Comparison of ENCODE assay signal across 8 cellular contexts in the genomic region with DNA sequence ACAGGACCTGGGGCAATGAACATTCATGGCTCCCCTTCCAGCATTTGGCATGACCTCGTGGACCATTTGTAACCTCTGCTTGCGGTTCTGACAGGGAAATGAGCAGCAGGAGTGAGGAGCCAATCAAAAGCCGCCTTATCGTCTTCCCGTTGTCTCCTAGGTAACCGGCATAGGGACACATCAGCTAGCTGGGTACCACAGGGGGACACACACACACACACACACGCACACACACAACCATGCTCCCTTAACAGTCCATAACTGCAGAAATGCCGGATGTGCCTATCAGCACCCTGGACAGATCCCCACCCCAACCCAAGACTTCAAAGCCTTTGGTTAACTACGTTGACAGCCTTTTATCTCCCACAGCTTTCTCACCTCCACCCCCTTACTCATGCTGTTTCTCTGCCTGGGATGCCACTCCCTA. TPM values are rescaled to one million over a fixed set of nuclear protein-coding genes. Genes with fewer than 3 reads are reported as not detected.
DNase-seq lines count a peak whose midpoint lies in the region; ATAC-seq, FAIRE-seq and TF ChIP-seq lines count a peak whose summit lies in the region.

No MANE protein-coding gene starts in this region.

- DNase-seq in GM20000 (ENCODE audit: low spot score) (peak; percentile 74), RPMI8226 (peak; percentile 63), HepG2 (ENCODE audit: low spot score) (no peak), NCI-H510A treated with DMSO at 0.1 percent for 48 hours (lab: John Stamatoyannopoulos, UW) (no peak), D721Med (ENCODE audit: insufficient read length, low spot score) (no peak)
- DNase-seq in activated naive CD8-positive, alpha-beta T cell treated with anti-CD3 and anti-CD28 coated beads, Interleukin-2, amount 10 ng/mL, durations not matched to agents 7 days and 5 days: peak; percentile 76

- no peak overlapping the region for H3K27ac Mint-ChIP-seq in activated naive CD8-positive, alpha-beta T cell treated with anti-CD3 and anti-CD28 coated beads, Interleukin-2, amount 10 ng/mL, durations not matched to agents 7 days and 5 days

- H4K20me1 ChIP-seq in HepG2 (ENCODE audit: insufficient read depth, low read length): no peaks in the 10 kb centered on the region; the same call in 1 of the 2 replicates

- H3K36me3 Mint-ChIP-seq in activated naive CD8-positive, alpha-beta T cell treated with anti-CD3 and anti-CD28 coated beads, Interleukin-2, amount 10 ng/mL, durations not matched to agents 7 days and 5 days: no peaks in the 10 kb centered on the region

- H3K27me3 Mint-ChIP-seq in activated naive CD8-positive, alpha-beta T cell treated with anti-CD3 and anti-CD28 coated beads, Interleukin-2, amount 10 ng/mL, durations not matched to agents 7 days and 5 days: peaks cover 35% of the 10 kb centered on the region

- no peaks in the 10 kb centered on the region for H3K79me2 ChIP-seq in HepG2 (ENCODE audit: insufficient read depth, low read length)

- H3K4me2 ChIP-seq in HepG2 (ENCODE audit: low read depth, low read length): no peak overlapping the region

- no peak for TF ChIP-seq RAD21 in HepG2 (CRISPR knock-in tag; IDR thresholded peaks at IDR 0.05)

- H3K4me3 Mint-ChIP-seq in activated naive CD8-positive, alpha-beta T cell treated with anti-CD3 and anti-CD28 coated beads, Interleukin-2, amount 10 ng/mL, durations not matched to agents 7 days and 5 days: no peak overlapping the region

- FAIRE-seq in HepG2 (lab: Jason Lieb, UNC): no peak
- no peak for FAIRE-seq in D721Med (lab: Jason Lieb, UNC)

- ATAC-seq in activated naive CD8-positive, alpha-beta T cell treated with anti-CD3 and anti-CD28 coated beads, Interleukin-2, amount 10 ng/mL, durations not matched to agents 7 days and 5 days (ENCODE audit: low read depth): peak; percentile 79
- no peak for ATAC-seq in HepG2
- no peak for ATAC-seq in GM21723 (IDR thresholded peaks at IDR 0.05; ENCODE audit: unreplicated experiment)
- ATAC-seq in GM21381 (IDR thresholded peaks at IDR 0.05; ENCODE audit: unreplicated experiment): no peak

- no peak overlapping the region for H3K9ac ChIP-seq in HepG2 (ENCODE audit: insufficient read depth, low read depth, low read length)

- peaks cover 3 to 20% of the 10 kb centered on the region in 2 experiments; a peak in 3 of 5 replicates for H3K27me3 ChIP-seq in HepG2 (ENCODE audit: control insufficient read depth in 1 of 2, insufficient read depth in 2 of 2, low read length in 2 of 2)

- intact Hi-C loops in HepG2 (cut with micrococcal nuclease; ENCODE audit: unreplicated experiment): no loop called here

- H2AFZ ChIP-seq in HepG2 (ENCODE audit: low read length): no peak overlapping the region

- in situ Hi-C loops in HepG2 (cut with HindIII; ENCODE audit: extremely low pct_ligation_motif_present, low pct_unique_long_range_greater_than_20kb): no loop called here

- TF ChIP-seq EP300 in HepG2 (IDR thresholded peaks at IDR 0.05; ENCODE audit: low read depth in 2 of 2, low read length in 2 of 2) (no peak), HepG2 (CRISPR knock-in tag; IDR thresholded peaks at IDR 0.05; ENCODE audit: borderline replicate concordance) (no peak)

- CTCF ChIA-PET in HepG2 (lab: Yijun Ruan, JAX; ENCODE audit: low intra/inter-chr PET ratio, low total read pairs): no interaction called here

- no peak for TF ChIP-seq CTCF in GM20000 (IDR thresholded peaks at IDR 0.05; ENCODE audit: extremely low read depth, missing control alignments)
- TF ChIP-seq CTCF in HepG2 (CRISPR knock-in tag; IDR thresholded peaks at IDR 0.05): no peak
- TF ChIP-seq CTCF in D721Med (IDR thresholded peaks at IDR 0.05; ENCODE audit: insufficient read depth, missing control alignments): no peak

- POLR2A ChIA-PET in activated naive CD8-positive, alpha-beta T cell treated with anti-CD3 and anti-CD28 coated beads, Interleukin-2, amount 10 ng/mL, durations not matched to agents 7 days and 5 days (lab: Charles Lee): no interaction called here
- POLR2A ChIA-PET in HepG2 (lab: Yijun Ruan, JAX): no interaction called here

- H3K9me3 ChIP-seq in HepG2 (ENCODE audit: low read length): no peaks in the 10 kb centered on the region

- no TSS peak for BruUV-seq in HepG2 (replicated peaks; lab: Mats Ljungman, UMichigan)

- no peaks in the 10 kb centered on the region for H3K9me3 Mint-ChIP-seq in activated naive CD8-positive, alpha-beta T cell treated with anti-CD3 and anti-CD28 coated beads, Interleukin-2, amount 10 ng/mL, durations not matched to agents 7 days and 5 days

- no peaks in the 10 kb centered on the region for H3K36me3 ChIP-seq in HepG2 (replicated peaks in 1 of 2; ENCODE audit: control insufficient read depth in 1 of 2, insufficient read depth in 2 of 2, low read length in 2 of 2)

- 21% methylated on average over 7 of the region's 9 CpGs for WGBS in HepG2 (ENCODE audit: low lambda C conversion rate)

- no peak overlapping the region for H3K4me3 ChIP-seq in HepG2 (replicated peaks in 1 of 3; ENCODE audit: insufficient read depth in 1 of 3, low read depth in 2 of 3, low read length in 3 of 3)

- H3K27ac ChIP-seq in HepG2 (ENCODE audit: extremely low read length, insufficient read depth, low read length): no peak overlapping the region

- H3K4me1 ChIP-seq in HepG2 (ENCODE audit: insufficient read depth, low read length): 0 out of 2 replicates have a peak, but pooled peaks cover 9% of the 10 kb centered on the region

- H3K4me1 Mint-ChIP-seq in activated naive CD8-positive, alpha-beta T cell treated with anti-CD3 and anti-CD28 coated beads, Interleukin-2, amount 10 ng/mL, durations not matched to agents 7 days and 5 days: peaks cover 8% of the 10 kb centered on the region

- TF ChIP-seq POLR2A in HepG2 (IDR thresholded peaks at IDR 0.05; ENCODE audit: insufficient read depth in 1 of 2, low read depth in 2 of 2, low read length in 2 of 2): no peak

TF ChIP-seq in HepG2, 621 proteins besides CTCF, POLR2A, EP300 and RAD21 (continues in another document):
- no peak for TF ChIP-seq SAFB2 (CRISPR knock-in tag; IDR thresholded peaks at IDR 0.05; ENCODE audit: borderline replicate concordance, low read depth)
- TF ChIP-seq ELF3 (CRISPR knock-in tag; IDR thresholded peaks at IDR 0.05): 0 out of 2 replicates have a peak, but pooled peaks have one; percentile 30
- 0 out of 2 replicates have a peak, but pooled peaks have one; percentile 34 for TF ChIP-seq ZNF232 (CRISPR knock-in tag; IDR thresholded peaks at IDR 0.05; ENCODE audit: borderline replicate concordance)
- TF ChIP-seq AHR (CRISPR knock-in tag; IDR thresholded peaks at IDR 0.05): no peak

RNA-seq across cellular contexts. Expression of a gene that starts 53.4 kb away (rescaled TPM):
- 10 to 100 TPM; 28.3 to 28.8 TPM for total RNA-seq in activated naive CD8-positive, alpha-beta T cell treated with anti-CD3 and anti-CD28 coated beads, Interleukin-2, amount 10 ng/mL, durations not matched to agents 7 days and 5 days
- total RNA-seq in HepG2 (2016; rRNA removed; fragmentation: Illumina TruSeq; extraction: Trizol): 11.0 and 12.4 TPM in 2 replicates
- total RNA-seq in HepG2 (2016; cell fraction: cytosol; rRNA removed; fragmentation: Illumina TruSeq; extraction: Trizol; ENCODE audit: low read depth): 1.1 and 1.3 TPM in 2 replicates
- total RNA-seq in HepG2 (2016; cell fraction: insoluble cytoplasmic fraction; rRNA removed; fragmentation: Illumina TruSeq; extraction: Trizol): 10.0 and 11.0 TPM in 2 replicates
- 2.5 and 2.8 TPM in 2 replicates for total RNA-seq in HepG2 (2016; cell fraction: membrane; rRNA removed; fragmentation: Illumina TruSeq; extraction: Trizol)
- total RNA-seq in HepG2 (2016; cell fraction: nucleus; rRNA removed; fragmentation: Illumina TruSeq; extraction: Trizol): 18.2 and 18.6 TPM in 2 replicates
- polyA plus RNA-seq in HepG2 (2011; rRNA removed): 4.5 and 5.4 TPM in 2 replicates
- polyA plus RNA-seq in HepG2 (2011; cell fraction: cytosol; rRNA removed): 2.7 and 3.4 TPM in 2 replicates
- polyA plus RNA-seq in HepG2 (2011; cell fraction: nucleus; rRNA removed): 11.4 and 15.7 TPM in 2 replicates
- polyA plus RNA-seq in HepG2 (2012): 10.8 and 13.5 TPM in 2 replicates
- polyA plus RNA-seq in HepG2 (2016; cell fraction: cytosol; fragmentation: Illumina TruSeq; extraction: Trizol; ENCODE audit: low read depth): 1.2 and 1.6 TPM in 2 replicates
- 15.5 and 17.8 TPM in 2 replicates for polyA plus RNA-seq in HepG2 (2016; cell fraction: insoluble cytoplasmic fraction; fragmentation: Illumina TruSeq; extraction: Trizol; ENCODE audit: low read depth)
- polyA plus RNA-seq in HepG2 (2016; cell fraction: membrane; fragmentation: Illumina TruSeq; extraction: Trizol; ENCODE audit: low read depth): 2.6 and 3.0 TPM in 2 replicates
- 21.4 and 21.8 TPM in 2 replicates for polyA plus RNA-seq in HepG2 (2016; cell fraction: nucleus; fragmentation: Illumina TruSeq; extraction: Trizol; ENCODE audit: insufficient read depth, low read depth)
- 4.1 and 5.1 TPM in 2 replicates for polyA minus RNA-seq in HepG2 (2011; rRNA and poly(A)+ RNA removed; ENCODE audit: low replicate concordance)
- 3.6 and 4.7 TPM in 2 replicates for polyA minus RNA-seq in HepG2 (2011; cell fraction: cytosol; rRNA and poly(A)+ RNA removed)
- 20.6 and 21.2 TPM in 2 replicates for polyA minus RNA-seq in HepG2 (2011; cell fraction: nucleus; rRNA and poly(A)+ RNA removed)

RNA-seq across cellular contexts. Expression of a gene that starts 58.0 kb away (rescaled TPM):
- total RNA-seq in activated naive CD8-positive, alpha-beta T cell treated with anti-CD3 and anti-CD28 coated beads, Interleukin-2, amount 10 ng/mL, durations not matched to agents 7 days and 5 days: not detected
- total RNA-seq in HepG2 (2016; rRNA removed; fragmentation: Illumina TruSeq; extraction: Trizol): 0.08 and 0.24 TPM in 2 replicates
- total RNA-seq in HepG2 (2016; cell fraction: cytosol; rRNA removed; fragmentation: Illumina TruSeq; extraction: Trizol; ENCODE audit: low read depth): 0.09 and 0.10 TPM in 2 replicates
- 0.26 TPM in 1 of 2 replicates, not detected in the other for total RNA-seq in HepG2 (2016; cell fraction: insoluble cytoplasmic fraction; rRNA removed; fragmentation: Illumina TruSeq; extraction: Trizol)
- total RNA-seq in HepG2 (2016; cell fraction: membrane; rRNA removed; fragmentation: Illumina TruSeq; extraction: Trizol): 0.09 and 0.55 TPM in 2 replicates
- 0.25 and 0.53 TPM in 2 replicates for total RNA-seq in HepG2 (2016; cell fraction: nucleus; rRNA removed; fragmentation: Illumina TruSeq; extraction: Trizol)
- 0.11 and 0.14 TPM in 2 replicates for polyA plus RNA-seq in HepG2 (2011; rRNA removed)
- polyA plus RNA-seq in HepG2 (2011; cell fraction: cytosol; rRNA removed): 0.01 and 0.03 TPM in 2 replicates
- polyA plus RNA-seq in HepG2 (2011; cell fraction: nucleus; rRNA removed): 0.36 and 0.40 TPM in 2 replicates
- polyA plus RNA-seq in HepG2 (2012): 0.12 TPM in 2 replicates
- polyA plus RNA-seq in HepG2 (2016; cell fraction: cytosol; fragmentation: Illumina TruSeq; extraction: Trizol; ENCODE audit: low read depth): 0.02 and 0.08 TPM in 2 replicates
- polyA plus RNA-seq in HepG2 (2016; cell fraction: insoluble cytoplasmic fraction; fragmentation: Illumina TruSeq; extraction: Trizol; ENCODE audit: low read depth): not detected in 2 replicates
- 0.14 and 0.16 TPM in 2 replicates for polyA plus RNA-seq in HepG2 (2016; cell fraction: membrane; fragmentation: Illumina TruSeq; extraction: Trizol; ENCODE audit: low read depth)
- polyA plus RNA-seq in HepG2 (2016; cell fraction: nucleus; fragmentation: Illumina TruSeq; extraction: Trizol; ENCODE audit: insufficient read depth, low read depth): 0.56 and 0.57 TPM in 2 replicates
- 0.04 and 0.58 TPM in 2 replicates for polyA minus RNA-seq in HepG2 (2011; rRNA and poly(A)+ RNA removed; ENCODE audit: low replicate concordance)
- not detected in 2 replicates for polyA minus RNA-seq in HepG2 (2011; cell fraction: cytosol; rRNA and poly(A)+ RNA removed)
- polyA minus RNA-seq in HepG2 (2011; cell fraction: nucleus; rRNA and poly(A)+ RNA removed): 0.12 and 0.26 TPM in 2 replicates

Comparison
In these comparisons a context has a peak if more than half of its experiments do, and no peak if none do; other contexts are left out.
1. DNase-seq: peak in GM20000 (single experiment), RPMI8226 (single experiment) and activated naive CD8-positive, alpha-beta T cell treated with anti-CD3 and anti-CD28 coated beads, Interleukin-2, amount 10 ng/mL, durations not matched to agents 7 days and 5 days (single experiment); none in HepG2 (single experiment), NCI-H510A treated with DMSO at 0.1 percent for 48 hours (single experiment) and D721Med (single experiment).